Comparison of ENCODE assay signal across 1 cellular context in genomic region chr5:181224390-181225234, GRCh38.
TF ChIP-seq lines count a peak whose summit lies in the region.

No MANE protein-coding gene starts in this region.

TF ChIP-seq in K562, 482 proteins besides CTCF, POLR2A, EP300 and RAD21:
- no peak for TF ChIP-seq HNRNPH1 (optimal IDR thresholded peaks at IDR 0.05; ENCODE audit: low read depth, low read length)
- peak; percentile 63; the same call in 1 of the 2 replicates for TF ChIP-seq ZNF316 (IDR thresholded peaks at IDR 0.05)
- 0 out of 2 replicates have a peak, but pooled peaks have one; percentile 7 for TF ChIP-seq HLTF (IDR thresholded peaks at IDR 0.05)
- TF ChIP-seq C11orf30 (IDR thresholded peaks at IDR 0.05; ENCODE audit: low read depth), result peak; percentile 30; the same call in 1 of the 2 replicates
- TF ChIP-seq ARID2 (IDR thresholded peaks at IDR 0.05), result 0 out of 2 replicates have a peak, but pooled peaks have one; percentile 0
- TF ChIP-seq SMARCA5 (IDR thresholded peaks at IDR 0.05), result 0 out of 2 replicates have a peak, but pooled peaks have one; percentile 5
- TF ChIP-seq PHB (CRISPR knock-in tag; IDR thresholded peaks at IDR 0.05), result no peak
- TF ChIP-seq ZBTB17 (CRISPR knock-in tag; IDR thresholded peaks at IDR 0.05), result no peak
